Comparison of ENCODE assay signal across 33 cellular contexts in genomic region chr4:162209706-162210105, GRCh38. TPM values are rescaled to one million over a fixed set of nuclear protein-coding genes. Genes with fewer than 3 reads are reported as not detected.
"Had no signal": no experiment of that assay in that cellular context is flagged by ENCODE, and none has a peak within 500 bp of the region (broad histone marks: within the 10 kb centered on the region; RNA-seq: fewer than 3 reads in every experiment).

No MANE protein-coding gene starts in this region.

- FAIRE-seq: endometrium, islet of Langerhans, keratinocyte had no signal

- H3K36me3 ChIP-seq: colonic mucosa, esophagus squamous epithelium, gastrocnemius medialis, heart right ventricle, left lung, lower lobe of right lung had no signal

- H3K27ac Mint-ChIP-seq: dendritic cell treated with granulocyte-macrophage colony-stimulating factor and Interleukin-4, amounts not matched to agents 40 ng/mL and 50 ng/mL, for 4 days; effector memory CD8-positive, alpha-beta T cell; endodermal cell; mesothelial cell of epicardium; naive B cell had no signal

- H3K9me3 ChIP-seq: colonic mucosa, esophagus squamous epithelium, lower lobe of right lung, mucosa of descending colon had no signal

- H3K27me3 Mint-ChIP-seq: dendritic cell treated with granulocyte-macrophage colony-stimulating factor and Interleukin-4, amounts not matched to agents 40 ng/mL and 50 ng/mL, for 4 days; effector memory CD8-positive, alpha-beta T cell; naive B cell had no signal

- H3K9me3 Mint-ChIP-seq: dendritic cell treated with granulocyte-macrophage colony-stimulating factor and Interleukin-4, amounts not matched to agents 40 ng/mL and 50 ng/mL, for 4 days had no signal

- DNase-seq: colonic mucosa; cortex of kidney; effector CD8-positive, alpha-beta T cell; effector memory CD8-positive, alpha-beta T cell; endodermal cell; erythroblast; esophagus squamous epithelium; foreskin fibroblast; foreskin melanocyte; gastrocnemius medialis; glutamatergic neuron; head of caudate nucleus; heart right ventricle; hippocampal formation; left cardiac atrium; left lung; left ventricle myocardium superior; lower lobe of right lung; mesenchymal stem cell; mucosa of descending colon; naive B cell had no signal

- H3K4me3 Mint-ChIP-seq: dendritic cell treated with granulocyte-macrophage colony-stimulating factor and Interleukin-4, amounts not matched to agents 40 ng/mL and 50 ng/mL, for 4 days; effector memory CD8-positive, alpha-beta T cell; endodermal cell; mesothelial cell of epicardium; naive B cell had no signal

- H3K36me3 Mint-ChIP-seq: naive B cell had no signal

- H3K4me3 ChIP-seq: colonic mucosa, esophagus squamous epithelium, gastrocnemius medialis, heart right ventricle, left lung, lower lobe of right lung, mucosa of descending colon had no signal

- ATAC-seq: effector memory CD8-positive, alpha-beta T cell; esophagus mucosa; gastrocnemius medialis; heart right ventricle; left cardiac atrium; left lung; left ventricle myocardium superior; lower lobe of right lung; mucosa of descending colon had no signal

- H3K27ac ChIP-seq: colonic mucosa, epithelial cell of prostate, esophagus squamous epithelium, gastrocnemius medialis, heart right ventricle, left lung, lower lobe of right lung had no signal

- H3K4me1 Mint-ChIP-seq: endodermal cell, mesothelial cell of epicardium, naive B cell had no signal

- H3K4me1 ChIP-seq: colonic mucosa, esophagus squamous epithelium, gastrocnemius medialis, heart right ventricle, left lung, lower lobe of right lung had no signal

- H3K27me3 ChIP-seq: colonic mucosa, esophagus squamous epithelium, gastrocnemius medialis, heart right ventricle, left lung had no signal

RNA-seq across cellular contexts. Expression of gene FSTL5, which starts 45.9 kb away (rescaled TPM):
- total RNA-seq: dermis microvascular lymphatic vessel endothelial cell, esophagus mucosa, esophagus squamous epithelium, gastrocnemius medialis, heart right ventricle, kidney epithelial cell, left cardiac atrium, left lung, left ventricle myocardium superior, lower leg skin, lower lobe of right lung, lung microvascular endothelial cell, mesenteric fat pad had no signal
- polyA plus RNA-seq: keratinocyte had no signal
